Comparison of ENCODE assay signal across 26 cellular contexts in genomic region chr7:55377162-55377810, GRCh38.
"Had no signal": no experiment of that assay in that cellular context is flagged by ENCODE, and none has a peak within 500 bp of the region (broad histone marks: within the 10 kb centered on the region; RNA-seq: fewer than 3 reads in every experiment).

No MANE protein-coding gene starts in this region.

- DNase-seq: activated CD4-positive, alpha-beta T cell treated with anti-CD3 and anti-CD28 coated beads, Interleukin-2, amount 10 ng/mL, durations not matched to agents 24 days and 14 days; activated CD4-positive, alpha-beta T cell treated with anti-CD3 and anti-CD28 coated beads, Interleukin-2, amount 50 U/mL, for 4 hours; activated CD8-positive, alpha-beta T cell treated with anti-CD3 and anti-CD28 coated beads for 36 hours; activated effector memory CD4-positive, alpha-beta T cell treated with anti-CD3 and anti-CD28 coated beads, Interleukin-2, amount 50 U/mL, for 16 hours; activated naive CD4-positive, alpha-beta T cell; activated naive CD4-positive, alpha-beta T cell treated with anti-CD3 and anti-CD28 coated beads, Interleukin-2, amount 50 U/mL, for 16 hours; activated naive CD8-positive, alpha-beta T cell treated with anti-CD3 and anti-CD28 coated beads for 36 hours; activated T-cell treated with anti-CD3 and anti-CD28 coated beads, Interleukin-2, amount 50 U/mL, for 1 hour; activated T-cell treated with anti-CD3 and anti-CD28 coated beads, Interleukin-2, amount 50 U/mL, for 72 hours; amniotic stem cell; aorta; brain microvascular endothelial cell; central memory CD4-positive, alpha-beta T cell; NCI-H1105; NCI-H1417 treated with DMSO at 0.1 percent for 48 hours; NCI-H187 treated with DMSO at 0.1 percent for 48 hours; NCI-H2081 treated with DMSO at 0.1 percent for 48 hours; NCI-H446; NCI-H510A treated with DMSO at 0.1 percent for 48 hours; PC-3; Peyer's patch; RPMI8226; SHP77 treated with DMSO at 0.1 percent for 48 hours; SK-N-SH had no signal

- H3K27ac ChIP-seq: brain microvascular endothelial cell, Peyer's patch, SJSA1 had no signal

- H3K4me1 ChIP-seq: Peyer's patch had no signal

- H3K4me3 ChIP-seq: Peyer's patch, SJSA1 had no signal

- H3K9me3 ChIP-seq: Peyer's patch, SJSA1, SK-N-SH had no signal

- ATAC-seq: activated CD8-positive, alpha-beta T cell treated with anti-CD3 and anti-CD28 coated beads for 36 hours; activated T-cell treated with anti-CD3 and anti-CD28 coated beads, Interleukin-2, amount 50 U/mL, for 72 hours; activated T-helper 17 cell treated with anti-CD3 and anti-CD28 coated beads, Interleukin-2, amount 50 U/mL, for 72 hours; PC-3 had no signal

- H3K27me3 ChIP-seq: brain microvascular endothelial cell, Peyer's patch, SJSA1 had no signal

- H3K36me3 ChIP-seq: brain microvascular endothelial cell, Peyer's patch, SJSA1 had no signal
